19 cellular contexts compared by ENCODE assay signal in genomic region chr5:140573683-140574082, GRCh38. TPM values are rescaled to one million over a fixed set of nuclear protein-coding genes. Genes with fewer than 3 reads are reported as not detected.
DNase-seq lines count a peak whose midpoint lies in the region; ATAC-seq and TF ChIP-seq lines count a peak whose summit lies in the region.
"Had no signal": no experiment of that assay in that cellular context is flagged by ENCODE, and none has a peak within 500 bp of the region (broad histone marks: within the 10 kb centered on the region; RNA-seq: fewer than 3 reads in every experiment).

No MANE protein-coding gene starts in this region.

- H3K9ac ChIP-seq in mesenchymal stem cell (ENCODE audit: low read length), result no peak overlapping the region

- intact Hi-C loops in natural killer cell (cut with micrococcal nuclease) (no loop called here), sigmoid colon (cut with DNase I) (no loop called here)

- POLR2A ChIA-PET in activated CD4-positive, alpha-beta T cell treated with anti-CD3 and anti-CD28 coated beads, Interleukin-2, amount 10 ng/mL, durations not matched to agents 7 days and 5 days (lab: Charles Lee), result no interaction called here

- H4K8ac ChIP-seq in mesenchymal stem cell (ENCODE audit: low read length), result no peak overlapping the region

- CTCF ChIA-PET in activated CD4-positive, alpha-beta T cell treated with anti-CD3 and anti-CD28 coated beads, Interleukin-2, amount 10 ng/mL, durations not matched to agents 7 days and 5 days (lab: Charles Lee), result interaction anchor here (0.5 kb wide), 1 partner anchor 1928 kb away, joined by 3 read pairs; no protein-coding TSS in a partner anchor

- peaks cover 12 to 16% of the 10 kb centered on the region in 2 donors for H3K4me1 Mint-ChIP-seq in natural killer cell treated with Interleukin-12 subunit alpha and Interleukin-12 subunit beta and Interleukin-15 and Interleukin-18, amount 100 ng/mL, for 72 hours (ENCODE audit: low read depth in 2 of 2)
- peaks cover 14 to 18% of the 10 kb centered on the region in 2 donors for H3K4me1 Mint-ChIP-seq in natural killer cell
- peaks cover 29% of the 10 kb centered on the region for H3K4me1 Mint-ChIP-seq in activated CD4-positive, alpha-beta T cell treated with anti-CD3 and anti-CD28 coated beads, Interleukin-2, amount 10 ng/mL, durations not matched to agents 7 days and 5 days

- H2BK120ac ChIP-seq in mesenchymal stem cell (ENCODE audit: low read depth, low read length), result no peak overlapping the region

- H3K4me3 ChIP-seq in mesenchymal stem cell (ENCODE audit: insufficient read depth in 1 of 2, low read depth in 1 of 2, low read length in 2 of 2) (no peak overlapping the region), sigmoid colon (no peak overlapping the region)

- peak overlapping the region; percentile 37 for H2AK5ac ChIP-seq in mesenchymal stem cell (ENCODE audit: low read length, severe bottlenecking)

- peak overlapping the region in 1 of 2 experiments; percentile 3 for H3K18ac ChIP-seq in mesenchymal stem cell (ENCODE audit: low read depth in 1 of 2, low read length in 2 of 2)

- H2BK5ac ChIP-seq in mesenchymal stem cell (ENCODE audit: low read depth, low read length, poor library complexity, severe bottlenecking), result no peak overlapping the region

- TF ChIP-seq POLR2A in sigmoid colon (IDR thresholded peaks at IDR 0.05), result no peak

- peaks cover 2% of the 10 kb centered on the region for H3K4me1 ChIP-seq in mesenchymal stem cell (ENCODE audit: control insufficient read depth, insufficient read depth, low read depth, low read length)
- H3K4me1 ChIP-seq in sigmoid colon, result peaks cover 0 to 16% (median 8%) of the 10 kb centered on the region in 4 donors

- DNase-seq in natural killer cell treated with Interleukin-12 subunit alpha and Interleukin-12 subunit beta and Interleukin-15 and Interleukin-18, amount 100 ng/mL, for 72 hours (ENCODE audit: low spot score), result peak; percentile 6
- no peak for DNase-seq in natural killer cell
- DNase-seq in mesenchymal stem cell, result no peak
- DNase-seq in sigmoid colon, result peak; percentile 54
- DNase-seq in GM10266 (ENCODE audit: extremely low spot score), result no peak
- DNase-seq in activated effector memory CD4-positive, alpha-beta T cell treated with Interleukin-2 at 50 U/mL for 16 hours, result no peak
- DNase-seq in activated CD4-positive, alpha-beta T cell treated with anti-CD3 and anti-CD28 coated beads, Interleukin-2, amount 10 ng/mL, durations not matched to agents 7 days and 5 days, result no peak
- DNase-seq: Calu3; CD4-positive, alpha-beta T cell; KBM-7; MV-4-11; NCI-H187; NCI-H2107; NCI-H510A; NCI-H748 treated with DMSO at 0.1 percent for 48 hours; NK-92 treated with Interleukin-12 subunit alpha and Interleukin-12 subunit beta, amount 100 ng/mL, for 24 hours; Right ventricle myocardium superior had no signal

- H3K9me3 Mint-ChIP-seq in natural killer cell treated with Interleukin-12 subunit alpha and Interleukin-12 subunit beta and Interleukin-15 and Interleukin-18, amount 100 ng/mL, for 72 hours, result no peaks in the 10 kb centered on the region
- H3K9me3 Mint-ChIP-seq in natural killer cell, result no peaks in the 10 kb centered on the region
- H3K9me3 Mint-ChIP-seq in activated CD4-positive, alpha-beta T cell treated with anti-CD3 and anti-CD28 coated beads, Interleukin-2, amount 10 ng/mL, durations not matched to agents 7 days and 5 days, result no peaks in the 10 kb centered on the region
- H3K9me3 Mint-ChIP-seq: CD4-positive, alpha-beta T cell had no signal

- no peaks in the 10 kb centered on the region for H3K27me3 ChIP-seq in mesenchymal stem cell (ENCODE audit: control insufficient read depth in 1 of 2, insufficient read depth in 1 of 2, low read length in 2 of 2)
- no peaks in the 10 kb centered on the region for H3K27me3 ChIP-seq in sigmoid colon

- H3K9me3 ChIP-seq in mesenchymal stem cell (ENCODE audit: control insufficient read depth, low read length) (no peaks in the 10 kb centered on the region), sigmoid colon (no peaks in the 10 kb centered on the region)

- TF ChIP-seq EP300 in sigmoid colon (IDR thresholded peaks at IDR 0.05), result no peak

- no peak overlapping the region for H3K4me3 Mint-ChIP-seq in natural killer cell treated with Interleukin-12 subunit alpha and Interleukin-12 subunit beta and Interleukin-15 and Interleukin-18, amount 100 ng/mL, for 72 hours
- H3K4me3 Mint-ChIP-seq in natural killer cell, result no peak overlapping the region
- no peak overlapping the region for H3K4me3 Mint-ChIP-seq in activated CD4-positive, alpha-beta T cell treated with anti-CD3 and anti-CD28 coated beads, Interleukin-2, amount 10 ng/mL, durations not matched to agents 7 days and 5 days
- H3K4me3 Mint-ChIP-seq: CD4-positive, alpha-beta T cell had no signal

- H3K36me3 ChIP-seq in mesenchymal stem cell (ENCODE audit: control insufficient read depth in 1 of 2, insufficient read depth in 2 of 2, low read depth in 1 of 2, low read length in 2 of 2) (peaks cover 10 to 15% of the 10 kb centered on the region in 2 experiments), sigmoid colon (peaks cover 0 to 9% (median 0%) of the 10 kb centered on the region in 4 donors)

- no peak overlapping the region for H2BK15ac ChIP-seq in mesenchymal stem cell (ENCODE audit: low read depth, poor library complexity, severe bottlenecking)

- H3K14ac ChIP-seq in mesenchymal stem cell (ENCODE audit: low read length in 2 of 2), result no peak overlapping the region

- H2BK12ac ChIP-seq in mesenchymal stem cell (ENCODE audit: low read length in 2 of 2), result no peak overlapping the region

- H3K23ac ChIP-seq in mesenchymal stem cell (ENCODE audit: low read length in 2 of 2), result no peak overlapping the region

- no peak overlapping the region for H3K4ac ChIP-seq in mesenchymal stem cell (ENCODE audit: low read depth in 1 of 2, low read length in 2 of 2)

- no peak overlapping the region for H2AFZ ChIP-seq in mesenchymal stem cell (ENCODE audit: low read depth, low read length)

- ATAC-seq in natural killer cell treated with Interleukin-12 subunit alpha and Interleukin-12 subunit beta and Interleukin-15 and Interleukin-18, amount 100 ng/mL, for 72 hours, result no peak
- no peak for ATAC-seq in natural killer cell
- ATAC-seq in GM21529 (IDR thresholded peaks at IDR 0.05; ENCODE audit: unreplicated experiment), result no peak

- H3K27ac ChIP-seq in mesenchymal stem cell (ENCODE audit: low read length, poor library complexity, severe bottlenecking), result peak overlapping the region; percentile 13
- H3K27ac ChIP-seq in sigmoid colon, result no peak overlapping the region

- no peak overlapping the region for H3K4me2 ChIP-seq in mesenchymal stem cell (ENCODE audit: low read length, poor library complexity, severe bottlenecking)

- peaks cover 4% of the 10 kb centered on the region for H3K79me1 ChIP-seq in mesenchymal stem cell (replicated peaks; ENCODE audit: low read length, poor library complexity, severe bottlenecking)

- H4K91ac ChIP-seq in mesenchymal stem cell (ENCODE audit: low read length), result no peak overlapping the region

- H3K27ac Mint-ChIP-seq in natural killer cell treated with Interleukin-12 subunit alpha and Interleukin-12 subunit beta and Interleukin-15 and Interleukin-18, amount 100 ng/mL, for 72 hours, result no peak overlapping the region
- H3K27ac Mint-ChIP-seq in natural killer cell, result no peak overlapping the region
- H3K27ac Mint-ChIP-seq in activated CD4-positive, alpha-beta T cell treated with anti-CD3 and anti-CD28 coated beads, Interleukin-2, amount 10 ng/mL, durations not matched to agents 7 days and 5 days, result no peak overlapping the region
- H3K27ac Mint-ChIP-seq: CD4-positive, alpha-beta T cell had no signal

- TF ChIP-seq CTCF in natural killer cell (IDR thresholded peaks at IDR 0.05) (no peak), sigmoid colon (IDR thresholded peaks at IDR 0.05) (no peak), GM10266 (IDR thresholded peaks at IDR 0.05; ENCODE audit: control insufficient read depth, insufficient read depth, low read depth, missing control alignments) (no peak)

- no peaks in the 10 kb centered on the region for H3K27me3 Mint-ChIP-seq in natural killer cell treated with Interleukin-12 subunit alpha and Interleukin-12 subunit beta and Interleukin-15 and Interleukin-18, amount 100 ng/mL, for 72 hours
- H3K27me3 Mint-ChIP-seq in natural killer cell (ENCODE audit: low read depth in 2 of 2), result no peaks in the 10 kb centered on the region
- no peaks in the 10 kb centered on the region for H3K27me3 Mint-ChIP-seq in activated CD4-positive, alpha-beta T cell treated with anti-CD3 and anti-CD28 coated beads, Interleukin-2, amount 10 ng/mL, durations not matched to agents 7 days and 5 days
- H3K27me3 Mint-ChIP-seq: CD4-positive, alpha-beta T cell had no signal

- H3K36me3 Mint-ChIP-seq in natural killer cell treated with Interleukin-12 subunit alpha and Interleukin-12 subunit beta and Interleukin-15 and Interleukin-18, amount 100 ng/mL, for 72 hours, result no peaks in the 10 kb centered on the region
- H3K36me3 Mint-ChIP-seq in natural killer cell, result no peaks in the 10 kb centered on the region
- H3K36me3 Mint-ChIP-seq in activated CD4-positive, alpha-beta T cell treated with anti-CD3 and anti-CD28 coated beads, Interleukin-2, amount 10 ng/mL, durations not matched to agents 7 days and 5 days (ENCODE audit: low read depth), result peaks cover 18% of the 10 kb centered on the region

- 79% methylated on average over 7 of the region's 7 CpGs for WGBS in mesenchymal stem cell
- WGBS in sigmoid colon, 2 donors, result 96 to 98% methylated on average over 7 of the region's 7 CpGs

RNA-seq across cellular contexts. Expression of gene SLC35A4, which starts 9.1 kb away (rescaled TPM):
- total RNA-seq in natural killer cell treated with Interleukin-12 subunit alpha and Interleukin-12 subunit beta and Interleukin-15 and Interleukin-18, amount 100 ng/mL, for 72 hours, result 10 to 100 TPM; 73.8 to 97.3 TPM
- total RNA-seq in natural killer cell (10 to 100 TPM; 63.1 to 76.1 (median 72.3) TPM), sigmoid colon (10 to 100 TPM; 14.2 to 19.7 (median 17.9) TPM)
- 70.3 TPM for polyA plus RNA-seq in mesenchymal stem cell (2013, experiment 1 of 2)
- polyA plus RNA-seq in mesenchymal stem cell (2013, experiment 2 of 2), result 71.3 TPM
- 100 to 1,000 TPM in 1 of 3 donors, 10 to 100 TPM in 2; 60.1 to 101 (median 65.9) TPM for polyA plus RNA-seq in sigmoid colon
- 10 to 100 TPM; 84.0 to 96.6 TPM for total RNA-seq in activated CD4-positive, alpha-beta T cell treated with anti-CD3 and anti-CD28 coated beads, Interleukin-2, amount 10 ng/mL, durations not matched to agents 7 days and 5 days

RNA-seq across cellular contexts. Expression of gene APBB3, which starts 9.3 kb away (rescaled TPM):
- total RNA-seq in natural killer cell treated with Interleukin-12 subunit alpha and Interleukin-12 subunit beta and Interleukin-15 and Interleukin-18, amount 100 ng/mL, for 72 hours, result 10 to 100 TPM; 12.8 to 25.8 TPM
- 10 to 100 TPM; 44.0 to 44.9 (median 44.4) TPM for total RNA-seq in natural killer cell
- 9.6 TPM for polyA plus RNA-seq in mesenchymal stem cell (2013, experiment 1 of 2)
- 9.5 TPM for polyA plus RNA-seq in mesenchymal stem cell (2013, experiment 2 of 2)
- total RNA-seq in sigmoid colon, result 10 to 100 TPM; 13.5 to 25.9 (median 19.3) TPM
- 10 to 100 TPM in 1 of 3 donors, 1 to 10 TPM in 2; 4.2 to 27.9 (median 4.4) TPM for polyA plus RNA-seq in sigmoid colon
- total RNA-seq in activated CD4-positive, alpha-beta T cell treated with anti-CD3 and anti-CD28 coated beads, Interleukin-2, amount 10 ng/mL, durations not matched to agents 7 days and 5 days, result 10 to 100 TPM; 28.5 to 32.8 TPM

RNA-seq across cellular contexts. Expression of gene SRA1, which starts 16.4 kb away (rescaled TPM):
- total RNA-seq in natural killer cell treated with Interleukin-12 subunit alpha and Interleukin-12 subunit beta and Interleukin-15 and Interleukin-18, amount 100 ng/mL, for 72 hours, result 10 to 100 TPM; 61.4 to 64.7 TPM
- total RNA-seq in natural killer cell (10 to 100 TPM; 42.2 to 66.4 (median 59.4) TPM), sigmoid colon (10 to 100 TPM; 17.8 to 30.5 (median 21.1) TPM)
- 48.4 TPM for polyA plus RNA-seq in mesenchymal stem cell (2013, experiment 1 of 2)
- polyA plus RNA-seq in mesenchymal stem cell (2013, experiment 2 of 2), result 46.7 TPM
- polyA plus RNA-seq in sigmoid colon, result 10 to 100 TPM; 32.7 to 48.3 (median 35.4) TPM
- 10 to 100 TPM; 32.4 to 38.0 TPM for total RNA-seq in activated CD4-positive, alpha-beta T cell treated with anti-CD3 and anti-CD28 coated beads, Interleukin-2, amount 10 ng/mL, durations not matched to agents 7 days and 5 days

RNA-seq across cellular contexts. Expression of gene EIF4EBP3, which starts 26.2 kb away (rescaled TPM):
- 1 to 10 TPM; 7.0 to 8.6 TPM for total RNA-seq in natural killer cell treated with Interleukin-12 subunit alpha and Interleukin-12 subunit beta and Interleukin-15 and Interleukin-18, amount 100 ng/mL, for 72 hours
- total RNA-seq in natural killer cell (1 to 10 TPM; 5.8 to 9.4 (median 6.0) TPM), sigmoid colon (10 to 100 TPM in 2 of 4 donors, 1 to 10 TPM in 2; 6.5 to 21.0 (median 12.1) TPM)
- polyA plus RNA-seq in mesenchymal stem cell (2013, experiment 1 of 2), result 8.9 TPM
- 8.2 TPM for polyA plus RNA-seq in mesenchymal stem cell (2013, experiment 2 of 2)
- polyA plus RNA-seq in sigmoid colon, result 10 to 100 TPM; 37.2 to 60.7 (median 53.9) TPM
- total RNA-seq in activated CD4-positive, alpha-beta T cell treated with anti-CD3 and anti-CD28 coated beads, Interleukin-2, amount 10 ng/mL, durations not matched to agents 7 days and 5 days, result 1 to 10 TPM; 9.5 to 9.7 TPM
- total RNA-seq: H4 had no signal

RNA-seq across cellular contexts. Expression of gene CD14, which starts 59.3 kb away (rescaled TPM):
- under 1 TPM; 0.92 to 1.00 TPM for total RNA-seq in natural killer cell treated with Interleukin-12 subunit alpha and Interleukin-12 subunit beta and Interleukin-15 and Interleukin-18, amount 100 ng/mL, for 72 hours
- 10 to 100 TPM in 1 of 3 donors, 1 to 10 TPM in 2; 1.4 to 15.9 (median 7.0) TPM for total RNA-seq in natural killer cell
- polyA plus RNA-seq in mesenchymal stem cell (2013, experiment 1 of 2), result 0.06 TPM
- 0.05 TPM for polyA plus RNA-seq in mesenchymal stem cell (2013, experiment 2 of 2)
- 10 to 100 TPM; 20.8 to 96.9 (median 72.0) TPM for total RNA-seq in sigmoid colon
- polyA plus RNA-seq in sigmoid colon, result 100 to 1,000 TPM in 1 of 3 donors, 10 to 100 TPM in 2; 42.7 to 178 (median 52.3) TPM
- under 1 TPM; 0.21 to 0.37 TPM for total RNA-seq in activated CD4-positive, alpha-beta T cell treated with anti-CD3 and anti-CD28 coated beads, Interleukin-2, amount 10 ng/mL, durations not matched to agents 7 days and 5 days
- total RNA-seq: H4 had no signal

Comparison
In these comparisons a context has a peak if more than half of its experiments do, and no peak if none do; other contexts are left out.
1. DNase-seq: peak in natural killer cell treated with Interleukin-12 subunit alpha and Interleukin-12 subunit beta and Interleukin-15 and Interleukin-18, amount 100 ng/mL, for 72 hours (single experiment) and sigmoid colon (single experiment); none in natural killer cell (single experiment), mesenchymal stem cell (single experiment), GM10266 (single experiment), activated effector memory CD4-positive, alpha-beta T cell treated with Interleukin-2 at 50 U/mL for 16 hours (single experiment) and activated CD4-positive, alpha-beta T cell treated with anti-CD3 and anti-CD28 coated beads, Interleukin-2, amount 10 ng/mL, durations not matched to agents 7 days and 5 days (single experiment).